In genomic region chr2:144515694-144516416, GRCh38 we compare ENCODE assay signal across 8 cellular contexts. TPM values are rescaled to one million over a fixed set of nuclear protein-coding genes. Genes with fewer than 3 reads are reported as not detected.
DNase-seq lines count a peak whose midpoint lies in the region; ATAC-seq and TF ChIP-seq lines count a peak whose summit lies in the region.

No MANE protein-coding gene starts in this region.

- H3K27me3 Mint-ChIP-seq in activated CD4-positive, alpha-beta T cell treated with anti-CD3 and anti-CD28 coated beads, Interleukin-2, amount 10 ng/mL, durations not matched to agents 24 days and 14 days: peaks cover 45% of the 10 kb centered on the region
- peaks cover 54% of the 10 kb centered on the region for H3K27me3 Mint-ChIP-seq in T-helper 1 cell treated with Interleukin-12 subunit alpha and Interleukin-12 subunit beta and Interleukin-4 antibody, amounts not matched to agents 30 μg/mL and 1 μg/mL, for 36 hours (ENCODE audit: low read depth)

- intact Hi-C loops in activated CD4-positive, alpha-beta T cell treated with anti-CD3 and anti-CD28 coated beads, Interleukin-2, amount 10 ng/mL, durations not matched to agents 24 days and 14 days (cut with micrococcal nuclease): loop anchor here (1.0 to 10.0 kb wide), 5 partner anchors 102 to 1381 kb away; no protein-coding TSS in a partner anchor
- intact Hi-C loops in tibial artery (cut with DNase I; ENCODE audit: low total_unique reads): loop anchor here (5.0 kb wide), 2 partner anchors 69 to 184 kb away; a partner anchor contains a TSS

- H3K9me3 Mint-ChIP-seq in activated CD4-positive, alpha-beta T cell treated with anti-CD3 and anti-CD28 coated beads, Interleukin-2, amount 10 ng/mL, durations not matched to agents 24 days and 14 days: no peaks in the 10 kb centered on the region
- H3K9me3 Mint-ChIP-seq in T-helper 1 cell treated with Interleukin-12 subunit alpha and Interleukin-12 subunit beta and Interleukin-4 antibody, amounts not matched to agents 30 μg/mL and 1 μg/mL, for 36 hours: no peaks in the 10 kb centered on the region

- H3K27ac Mint-ChIP-seq in activated CD4-positive, alpha-beta T cell treated with anti-CD3 and anti-CD28 coated beads, Interleukin-2, amount 10 ng/mL, durations not matched to agents 24 days and 14 days: peak overlapping the region; percentile 89
- peak overlapping the region; percentile 70 for H3K27ac Mint-ChIP-seq in T-helper 1 cell treated with Interleukin-12 subunit alpha and Interleukin-12 subunit beta and Interleukin-4 antibody, amounts not matched to agents 30 μg/mL and 1 μg/mL, for 36 hours

- TF ChIP-seq CTCF in tibial artery (IDR thresholded peaks at IDR 0.05): no peak
- no peak for TF ChIP-seq CTCF in foreskin keratinocyte (conservative IDR thresholded peaks at IDR 0.05)

- H3K4me1 ChIP-seq in ectodermal cell (ENCODE audit: control insufficient read depth, insufficient read depth, low read length) (peaks cover 31% of the 10 kb centered on the region), mononuclear cell (ENCODE audit: insufficient read depth, low read length) (peaks cover 44% of the 10 kb centered on the region), tibial artery (peaks cover 0 to 30% (median 11%) of the 10 kb centered on the region in 4 donors), foreskin keratinocyte (peaks cover 3% of the 10 kb centered on the region)

- H3K27ac ChIP-seq in ectodermal cell (ENCODE audit: insufficient read depth, low read depth, low read length, poor library complexity, severe bottlenecking) (peak overlapping the region; percentile 75), tibial artery (peak overlapping the region; percentile 97 to 99), foreskin keratinocyte (no peak overlapping the region)

- H3K9me3 ChIP-seq in ectodermal cell (ENCODE audit: control insufficient read depth, low read length) (no peaks in the 10 kb centered on the region), mononuclear cell (ENCODE audit: low read depth, low read length) (no peaks in the 10 kb centered on the region), tibial artery (no peaks in the 10 kb centered on the region)

- DNase-seq in activated CD4-positive, alpha-beta T cell treated with anti-CD3 and anti-CD28 coated beads, Interleukin-2, amount 10 ng/mL, durations not matched to agents 24 days and 14 days: peak; percentile 76
- no peak for DNase-seq in activated CD4-positive, alpha-beta T cell treated with anti-CD3 and anti-CD28 coated beads for 1 hour
- DNase-seq in tibial artery (peak; percentile 52 to 77), foreskin keratinocyte (no peak), HT-29 (ENCODE audit: low spot score) (no peak)

- peak overlapping the region; percentile 67 for H3K4me3 ChIP-seq in ectodermal cell (ENCODE audit: insufficient read depth, low read depth, low read length)
- peak overlapping the region; percentile 85 for H3K4me3 ChIP-seq in mononuclear cell (ENCODE audit: low read length)
- H3K4me3 ChIP-seq in tibial artery: peak overlapping the region; percentile 71 to 73

- no peaks in the 10 kb centered on the region for H3K27me3 ChIP-seq in ectodermal cell (ENCODE audit: control insufficient read depth, insufficient read depth, low read length, poor library complexity, severe bottlenecking)
- H3K27me3 ChIP-seq in mononuclear cell (ENCODE audit: insufficient read depth, low read length): peaks cover 12% of the 10 kb centered on the region
- H3K27me3 ChIP-seq in tibial artery: no peaks in the 10 kb centered on the region
- H3K27me3 ChIP-seq in foreskin keratinocyte: peaks cover 97% of the 10 kb centered on the region

- peaks cover 4% of the 10 kb centered on the region for H3K36me3 Mint-ChIP-seq in activated CD4-positive, alpha-beta T cell treated with anti-CD3 and anti-CD28 coated beads, Interleukin-2, amount 10 ng/mL, durations not matched to agents 24 days and 14 days (ENCODE audit: low read depth)
- peaks cover 2% of the 10 kb centered on the region for H3K36me3 Mint-ChIP-seq in T-helper 1 cell treated with Interleukin-12 subunit alpha and Interleukin-12 subunit beta and Interleukin-4 antibody, amounts not matched to agents 30 μg/mL and 1 μg/mL, for 36 hours (ENCODE audit: low read depth)

- peaks cover 17% of the 10 kb centered on the region for H3K4me1 Mint-ChIP-seq in activated CD4-positive, alpha-beta T cell treated with anti-CD3 and anti-CD28 coated beads, Interleukin-2, amount 10 ng/mL, durations not matched to agents 24 days and 14 days
- H3K4me1 Mint-ChIP-seq in T-helper 1 cell treated with Interleukin-12 subunit alpha and Interleukin-12 subunit beta and Interleukin-4 antibody, amounts not matched to agents 30 μg/mL and 1 μg/mL, for 36 hours (ENCODE audit: low read depth): peaks cover 14% of the 10 kb centered on the region

- H3K36me3 ChIP-seq in ectodermal cell (ENCODE audit: control insufficient read depth, insufficient read depth, low read length) (no peaks in the 10 kb centered on the region), tibial artery (no peaks in the 10 kb centered on the region)

- ATAC-seq in foreskin keratinocyte: no peak

- WGBS in ectodermal cell, 2 experiments: 0% methylated on average over 48 of the region's 50 CpGs

- H3K4me3 Mint-ChIP-seq in activated CD4-positive, alpha-beta T cell treated with anti-CD3 and anti-CD28 coated beads, Interleukin-2, amount 10 ng/mL, durations not matched to agents 24 days and 14 days: peak overlapping the region; percentile 80
- peak overlapping the region; percentile 84 for H3K4me3 Mint-ChIP-seq in T-helper 1 cell treated with Interleukin-12 subunit alpha and Interleukin-12 subunit beta and Interleukin-4 antibody, amounts not matched to agents 30 μg/mL and 1 μg/mL, for 36 hours

RNA-seq across cellular contexts. Expression of gene ZEB2, which starts 4.1 kb away (rescaled TPM):
- 15.2 and 15.8 TPM in 2 replicates for total RNA-seq in activated CD4-positive, alpha-beta T cell treated with anti-CD3 and anti-CD28 coated beads, Interleukin-2, amount 10 ng/mL, durations not matched to agents 24 days and 14 days
- polyA plus RNA-seq in ectodermal cell (2013, experiment 1 of 4): 134 TPM
- polyA plus RNA-seq in ectodermal cell (2013, experiment 2 of 4): 125 TPM
- 87.6 TPM for polyA plus RNA-seq in ectodermal cell (2013, experiment 3 of 4)
- polyA plus RNA-seq in ectodermal cell (2013, experiment 4 of 4): 98.3 TPM
- total RNA-seq in mononuclear cell (511 TPM), foreskin keratinocyte (0.03 and 0.11 TPM in 2 replicates)
- polyA plus RNA-seq in foreskin keratinocyte: 0.08 TPM in 2 replicates
- 0.18 TPM in 1 of 2 replicates, not detected in the other for total RNA-seq in HT-29 (2014; rRNA removed; shearing (Covaris generic))

Comparison
In these comparisons a context has a peak if more than half of its experiments do, and no peak if none do; other contexts are left out.
1. DNase-seq: peak in activated CD4-positive, alpha-beta T cell treated with anti-CD3 and anti-CD28 coated beads, Interleukin-2, amount 10 ng/mL, durations not matched to agents 24 days and 14 days (single experiment) and tibial artery (2 of 2); none in activated CD4-positive, alpha-beta T cell treated with anti-CD3 and anti-CD28 coated beads for 1 hour (single experiment), foreskin keratinocyte (0 of 2) and HT-29 (single experiment).
2. RNA of gene ZEB2, which starts 4.1 kb away (total RNA-seq): 511 TPM in mononuclear cell (single experiment); 15.2 to 15.8 TPM in activated CD4-positive, alpha-beta T cell treated with anti-CD3 and anti-CD28 coated beads, Interleukin-2, amount 10 ng/mL, durations not matched to agents 24 days and 14 days, 0.03 to 0.11 TPM in foreskin keratinocyte and 0.18 TPM in HT-29; every median in the first group is over 10 times any median in the second.
3. Peak in every context shown above with its lines, with median percentiles within 50 percentile points of each other: H3K4me3 ChIP-seq.